ENCODE assay signal across 19 cellular contexts in genomic region chr6:17851720-17852161, GRCh38.
DNase-seq lines count a peak whose midpoint lies in the region; ATAC-seq and TF ChIP-seq lines count a peak whose summit lies in the region.
"Had no signal": no experiment of that assay in that cellular context is flagged by ENCODE, and none has a peak within 500 bp of the region (broad histone marks: within the 10 kb centered on the region; RNA-seq: fewer than 3 reads in every experiment).

No MANE protein-coding gene starts in this region.

- no peak overlapping the region for H3K4me3 Mint-ChIP-seq in WTC11
- H3K4me3 Mint-ChIP-seq: activated T-cell treated with anti-CD3 and anti-CD28 coated beads, Interleukin-2, amount 50 U/mL, for 24 hours; IgD-negative memory B cell; memory B cell; stimulated activated naive B cell treated with anti-CD40 and anti-IgM and Interleukin-4, amounts not matched to agents 10 μg/mL and 1 μg/mL and 100 μg/mL, for 72 hours had no signal

- H3K36me3 Mint-ChIP-seq in WTC11 = peaks cover 16% of the 10 kb centered on the region

- TF ChIP-seq POLR2A in right lobe of liver (IDR thresholded peaks at IDR 0.05) = no peak

- 43% methylated on average over 4 of the region's 4 CpGs for WGBS in right lobe of liver (ENCODE audit: insufficient coverage, low coverage, low lambda C conversion rate, missing lambda C conversion rate)

- POLR2A ChIA-PET in WTC11 (lab: Charles Lee) = no interaction called here

- H3K9ac ChIP-seq in fibroblast of lung (ENCODE audit: insufficient read depth, low read length) = no peak overlapping the region

- ATAC-seq in WTC11 (no peak), GM18870 (IDR thresholded peaks at IDR 0.05; ENCODE audit: unreplicated experiment) (no peak), GM18520 (IDR thresholded peaks at IDR 0.05; ENCODE audit: unreplicated experiment) (no peak), right lobe of liver (no peak)
- ATAC-seq: stimulated activated naive B cell treated with anti-CD40 and anti-IgM and Interleukin-4, amounts not matched to agents 10 μg/mL and 1 μg/mL and 100 μg/mL, for 72 hours had no signal

- intact Hi-C loops in right lobe of liver (cut with DNase I) = no loop called here

- CTCF ChIA-PET in WTC11 (lab: Charles Lee) = no interaction called here

- peak overlapping the region; percentile 76 for H3K27ac ChIP-seq in fibroblast of lung (ENCODE audit: insufficient read depth, low read length)
- H3K27ac ChIP-seq in right lobe of liver = no peak overlapping the region

- H3K9me3 ChIP-seq in fibroblast of lung (ENCODE audit: control insufficient read depth, insufficient read depth, low read depth, low read length) (no peaks in the 10 kb centered on the region), right lobe of liver (no peaks in the 10 kb centered on the region)

- H3K4me1 ChIP-seq in fibroblast of lung (ENCODE audit: control insufficient read depth, extremely low read depth, insufficient read depth, low read length) (peaks cover 13% of the 10 kb centered on the region), right lobe of liver (no peaks in the 10 kb centered on the region)

- H3K27me3 ChIP-seq in fibroblast of lung (ENCODE audit: control insufficient read depth, insufficient read depth, low read length) = no peaks in the 10 kb centered on the region
- H3K27me3 ChIP-seq in right lobe of liver = no peaks in the 10 kb centered on the region

- TF ChIP-seq CTCF in WTC11 (IDR thresholded peaks at IDR 0.05) (no peak), fibroblast of lung (conservative IDR thresholded peaks at IDR 0.05 in 1 of 2, IDR thresholded peaks at IDR 0.05 in 1 of 2; ENCODE audit: low read depth in 1 of 2, low read length in 2 of 2) (no peak), right lobe of liver (IDR thresholded peaks at IDR 0.05) (no peak)

- no peak overlapping the region for H2AFZ ChIP-seq in fibroblast of lung (ENCODE audit: low read length)

- H3K9me3 Mint-ChIP-seq in WTC11 = no peaks in the 10 kb centered on the region
- H3K9me3 Mint-ChIP-seq: activated T-cell treated with anti-CD3 and anti-CD28 coated beads, Interleukin-2, amount 50 U/mL, for 24 hours; IgD-negative memory B cell; memory B cell; stimulated activated naive B cell treated with anti-CD40 and anti-IgM and Interleukin-4, amounts not matched to agents 10 μg/mL and 1 μg/mL and 100 μg/mL, for 72 hours had no signal

- H3K36me3 ChIP-seq in fibroblast of lung (ENCODE audit: control insufficient read depth, insufficient read depth, low read length) = peaks cover 11% of the 10 kb centered on the region
- peaks cover 0 to 35% (median 7%) of the 10 kb centered on the region in 4 donors for H3K36me3 ChIP-seq in right lobe of liver

- H3K4me3 ChIP-seq in fibroblast of lung (replicated peaks in 1 of 4; ENCODE audit: control extremely low read depth in 1 of 4, insufficient read depth in 1 of 4, low read depth in 3 of 4, low read length in 4 of 4) = no peak overlapping the region
- H3K4me3 ChIP-seq in right lobe of liver = no peak overlapping the region

- H3K27ac Mint-ChIP-seq in WTC11 = 0 out of 2 replicates have a peak overlapping the region, but pooled peaks have one; percentile 36
- H3K27ac Mint-ChIP-seq: activated T-cell treated with anti-CD3 and anti-CD28 coated beads, Interleukin-2, amount 50 U/mL, for 24 hours; memory B cell; stimulated activated naive B cell treated with anti-CD40 and anti-IgM and Interleukin-4, amounts not matched to agents 10 μg/mL and 1 μg/mL and 100 μg/mL, for 72 hours had no signal

- peak overlapping the region; percentile 58 for H3K4me2 ChIP-seq in fibroblast of lung (ENCODE audit: extremely low read depth, insufficient read depth, low read length)

- no peaks in the 10 kb centered on the region for H3K4me1 Mint-ChIP-seq in WTC11
- H3K4me1 Mint-ChIP-seq: IgD-negative memory B cell; memory B cell; stimulated activated naive B cell treated with anti-CD40 and anti-IgM and Interleukin-4, amounts not matched to agents 10 μg/mL and 1 μg/mL and 100 μg/mL, for 72 hours had no signal

- no peaks in the 10 kb centered on the region for H3K27me3 Mint-ChIP-seq in WTC11 (ENCODE audit: low read depth)
- H3K27me3 Mint-ChIP-seq: IgD-negative memory B cell; memory B cell; stimulated activated naive B cell treated with anti-CD40 and anti-IgM and Interleukin-4, amounts not matched to agents 10 μg/mL and 1 μg/mL and 100 μg/mL, for 72 hours had no signal

- H3K79me2 ChIP-seq in fibroblast of lung (ENCODE audit: control insufficient read depth, insufficient read depth, low read length) = no peaks in the 10 kb centered on the region

- DNase-seq in AG20443 (ENCODE audit: low spot score) (peak; percentile 37), WTC11 (ENCODE audit: low spot score) (no peak), fibroblast of lung (ENCODE audit: low read depth in 2 of 2) (peak; percentile 28 to 85), pulmonary artery endothelial cell (ENCODE audit: low read depth, low spot score) (peak; percentile 46), midbrain (lab: John Stamatoyannopoulos, UW) (no peak), right lobe of liver (no peak)
- DNase-seq: activated CD4-positive, alpha-beta T cell treated with anti-CD3 and anti-CD28 coated beads, Interleukin-2, amount 50 U/mL, for 1 hour; activated T-cell treated with anti-CD3 and anti-CD28 coated beads, Interleukin-2, amount 50 U/mL, for 24 hours; COR-L47; cortex of kidney; foreskin fibroblast; GF-D8; NCI-H1105; SHP77 treated with DMSO at 0.1 percent for 48 hours; stimulated activated naive B cell treated with anti-CD40 and anti-IgM and Interleukin-4, amounts not matched to agents 10 μg/mL and 1 μg/mL and 100 μg/mL, for 72 hours had no signal

- H4K20me1 ChIP-seq in fibroblast of lung (ENCODE audit: control insufficient read depth, extremely low read depth, insufficient read depth, low read length) = no peaks in the 10 kb centered on the region

TF ChIP-seq in WTC11, 78 proteins besides CTCF, POLR2A, EP300 and RAD21:
- TF ChIP-seq PRDM15 (CRISPR knock-in tag; IDR thresholded peaks at IDR 0.05) = no peak
- TF ChIP-seq ZMAT4 (CRISPR knock-in tag; IDR thresholded peaks at IDR 0.05) = no peak
- TF ChIP-seq FOXP1 (CRISPR knock-in tag; IDR thresholded peaks at IDR 0.05; ENCODE audit: borderline replicate concordance) = no peak
- no peak for TF ChIP-seq GTF2I (CRISPR knock-in tag; conservative IDR thresholded peaks at IDR 0.05)
- no peak for TF ChIP-seq PRRX2 (CRISPR knock-in tag; IDR thresholded peaks at IDR 0.05)
- no peak for TF ChIP-seq ZNF416 (CRISPR knock-in tag; IDR thresholded peaks at IDR 0.05)

Comparison
In these comparisons a context has a peak if more than half of its experiments do, and no peak if none do; other contexts are left out.
1. DNase-seq: peak in AG20443 (single experiment), fibroblast of lung (2 of 2) and pulmonary artery endothelial cell (single experiment); none in WTC11 (single experiment), midbrain (single experiment) and right lobe of liver (0 of 3).